1 cellular context compared by ENCODE assay signal in genomic region chr2:219058541-219059374, GRCh38.
A peak's percentile ranks its signal among the peaks of the same experiment; 100 is the strongest.
TF ChIP-seq lines count a peak whose summit lies in the region.

No MANE protein-coding gene starts in this region.

TF ChIP-seq in HepG2, 621 proteins besides CTCF, POLR2A, EP300 and RAD21 (continued from another document and continues in another):
- TF ChIP-seq ZNF468 (CRISPR knock-in tag; IDR thresholded peaks at IDR 0.05): no peak
- TF ChIP-seq ERF (CRISPR knock-in tag; IDR thresholded peaks at IDR 0.05): 0 out of 2 replicates have a peak, but pooled peaks have one; percentile 47
- TF ChIP-seq, protein P1, sequence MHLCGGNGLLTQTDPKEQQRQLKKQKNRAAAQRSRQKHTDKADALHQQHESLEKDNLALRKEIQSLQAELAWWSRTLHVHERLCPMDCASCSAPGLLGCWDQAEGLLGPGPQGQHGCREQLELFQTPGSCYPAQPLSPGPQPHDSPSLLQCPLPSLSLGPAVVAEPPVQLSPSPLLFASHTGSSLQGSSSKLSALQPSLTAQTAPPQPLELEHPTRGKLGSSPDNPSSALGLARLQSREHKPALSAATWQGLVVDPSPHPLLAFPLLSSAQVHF (CRISPR knock-in tag; IDR thresholded peaks at IDR 0.05): no peak
- TF ChIP-seq TBP (CRISPR knock-in tag; IDR thresholded peaks at IDR 0.05): no peak
- TF ChIP-seq, protein P2, sequence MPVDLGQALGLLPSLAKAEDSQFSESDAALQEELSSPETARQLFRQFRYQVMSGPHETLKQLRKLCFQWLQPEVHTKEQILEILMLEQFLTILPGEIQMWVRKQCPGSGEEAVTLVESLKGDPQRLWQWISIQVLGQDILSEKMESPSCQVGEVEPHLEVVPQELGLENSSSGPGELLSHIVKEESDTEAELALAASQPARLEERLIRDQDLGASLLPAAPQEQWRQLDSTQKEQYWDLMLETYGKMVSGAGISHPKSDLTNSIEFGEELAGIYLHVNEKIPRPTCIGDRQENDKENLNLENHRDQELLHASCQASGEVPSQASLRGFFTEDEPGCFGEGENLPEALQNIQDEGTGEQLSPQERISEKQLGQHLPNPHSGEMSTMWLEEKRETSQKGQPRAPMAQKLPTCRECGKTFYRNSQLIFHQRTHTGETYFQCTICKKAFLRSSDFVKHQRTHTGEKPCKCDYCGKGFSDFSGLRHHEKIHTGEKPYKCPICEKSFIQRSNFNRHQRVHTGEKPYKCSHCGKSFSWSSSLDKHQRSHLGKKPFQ (CRISPR knock-in tag; IDR thresholded peaks at IDR 0.05; ENCODE audit: insufficient replicate concordance): no peak
- TF ChIP-seq RCOR2 (CRISPR knock-in tag; IDR thresholded peaks at IDR 0.05): 0 out of 2 replicates have a peak, but pooled peaks have one; percentile 56
- TF ChIP-seq TOE1 (CRISPR knock-in tag; IDR thresholded peaks at IDR 0.05): no peak
- no peak; the same call in 1 of the 2 replicates for TF ChIP-seq ZMAT3 (CRISPR knock-in tag; conservative IDR thresholded peaks at IDR 0.05)
- TF ChIP-seq ZNF878 (CRISPR knock-in tag; IDR thresholded peaks at IDR 0.05): no peak
- TF ChIP-seq SKIL (CRISPR knock-in tag; IDR thresholded peaks at IDR 0.05; ENCODE audit: borderline replicate concordance): no peak
- peak; percentile 80 for TF ChIP-seq RBFOX2 (IDR thresholded peaks at IDR 0.05; ENCODE audit: low read depth, low read length)
- 0 out of 2 replicates have a peak, but pooled peaks have one; percentile 42 for TF ChIP-seq HES4 (CRISPR knock-in tag; IDR thresholded peaks at IDR 0.05; ENCODE audit: borderline replicate concordance)
- TF ChIP-seq ZNF614 (CRISPR knock-in tag; IDR thresholded peaks at IDR 0.05; ENCODE audit: borderline replicate concordance): peak; percentile 72; the same call in 1 of the 2 replicates
- TF ChIP-seq ZBTB7B (CRISPR knock-in tag; IDR thresholded peaks at IDR 0.05): peak; percentile 94
- peak; percentile 94 for TF ChIP-seq ZNF609 (CRISPR knock-in tag; IDR thresholded peaks at IDR 0.05; ENCODE audit: borderline replicate concordance)
- TF ChIP-seq NCOA1 (CRISPR knock-in tag; IDR thresholded peaks at IDR 0.05): no peak
- TF ChIP-seq HDAC6 (IDR thresholded peaks at IDR 0.05; ENCODE audit: low read depth, low read length): no peak
- no peak for TF ChIP-seq SRSF4 (IDR thresholded peaks at IDR 0.05; ENCODE audit: low read depth, low read length, poor library complexity, severe bottlenecking)
- TF ChIP-seq ELF1 (CRISPR knock-in tag; IDR thresholded peaks at IDR 0.05): no peak
- 0 out of 2 replicates have a peak, but pooled peaks have one; percentile 70 for TF ChIP-seq ZNF441 (CRISPR knock-in tag; IDR thresholded peaks at IDR 0.05; ENCODE audit: borderline replicate concordance)
- TF ChIP-seq SKI (IDR thresholded peaks at IDR 0.05; ENCODE audit: partially characterized antibody): peak; percentile 80
- no peak for TF ChIP-seq TBX3 (IDR thresholded peaks at IDR 0.05; ENCODE audit: borderline replicate concordance)
- peak; percentile 100 for TF ChIP-seq ZBED4 (CRISPR knock-in tag; IDR thresholded peaks at IDR 0.05; ENCODE audit: borderline replicate concordance)
- TF ChIP-seq ZNF138 (CRISPR knock-in tag; IDR thresholded peaks at IDR 0.05; ENCODE audit: low read depth): no peak
- no peak; the same call in 1 of the 2 replicates for TF ChIP-seq NR2F2 (IDR thresholded peaks at IDR 0.05; ENCODE audit: borderline replicate concordance, low read depth)
- TF ChIP-seq HMGA1 (CRISPR knock-in tag; conservative IDR thresholded peaks at IDR 0.05): no peak
- no peak for TF ChIP-seq ZNF33B (CRISPR knock-in tag; IDR thresholded peaks at IDR 0.05)
- no peak for TF ChIP-seq MLLT10 (CRISPR knock-in tag; IDR thresholded peaks at IDR 0.05)
- TF ChIP-seq ZNF143 (CRISPR knock-in tag; IDR thresholded peaks at IDR 0.05): no peak
- TF ChIP-seq ZNF30 (CRISPR knock-in tag; IDR thresholded peaks at IDR 0.05): no peak
- TF ChIP-seq, protein P3, sequence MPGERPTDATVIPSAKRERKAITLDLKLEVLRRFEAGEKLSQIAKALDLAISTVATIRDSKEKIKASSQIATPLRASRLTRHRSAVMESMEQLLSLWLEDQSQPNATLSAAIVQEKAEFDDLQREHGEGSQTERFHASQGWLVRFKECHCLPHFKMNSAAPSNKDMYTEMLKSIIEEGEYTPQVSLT (CRISPR knock-in tag; IDR thresholded peaks at IDR 0.05; ENCODE audit: borderline replicate concordance, low read depth): no peak; the same call in 1 of the 2 replicates
- TF ChIP-seq ZNF12 (CRISPR knock-in tag; IDR thresholded peaks at IDR 0.05): peak; percentile 32; the same call in 1 of the 2 replicates
- no peak for TF ChIP-seq ZNF251 (CRISPR knock-in tag; IDR thresholded peaks at IDR 0.05)
- TF ChIP-seq ZNF766 (CRISPR knock-in tag; IDR thresholded peaks at IDR 0.05; ENCODE audit: borderline replicate concordance): no peak
- no peak for TF ChIP-seq KLF13 (CRISPR knock-in tag; IDR thresholded peaks at IDR 0.05)
- TF ChIP-seq NPAS2 (CRISPR knock-in tag; IDR thresholded peaks at IDR 0.05; ENCODE audit: borderline replicate concordance): no peak
- TF ChIP-seq, protein P4, sequence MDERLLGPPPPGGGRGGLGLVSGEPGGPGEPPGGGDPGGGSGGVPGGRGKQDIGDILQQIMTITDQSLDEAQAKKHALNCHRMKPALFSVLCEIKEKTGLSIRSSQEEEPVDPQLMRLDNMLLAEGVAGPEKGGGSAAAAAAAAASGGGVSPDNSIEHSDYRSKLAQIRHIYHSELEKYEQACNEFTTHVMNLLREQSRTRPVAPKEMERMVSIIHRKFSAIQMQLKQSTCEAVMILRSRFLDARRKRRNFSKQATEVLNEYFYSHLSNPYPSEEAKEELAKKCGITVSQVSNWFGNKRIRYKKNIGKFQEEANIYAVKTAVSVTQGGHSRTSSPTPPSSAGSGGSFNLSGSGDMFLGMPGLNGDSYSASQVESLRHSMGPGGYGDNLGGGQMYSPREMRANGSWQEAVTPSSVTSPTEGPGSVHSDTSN (CRISPR knock-in tag; IDR thresholded peaks at IDR 0.05): no peak
- TF ChIP-seq PRPF4 (IDR thresholded peaks at IDR 0.05; ENCODE audit: low read depth, low read length, poor library complexity, severe bottlenecking): no peak
- peak; percentile 57; the same call in 1 of the 2 replicates for TF ChIP-seq BRD4 (CRISPR knock-in tag; IDR thresholded peaks at IDR 0.05)
- no peak for TF ChIP-seq TEAD2 (CRISPR knock-in tag; IDR thresholded peaks at IDR 0.05)
- no peak; the same call in 1 of the 2 replicates for TF ChIP-seq NCOR1 (IDR thresholded peaks at IDR 0.05; ENCODE audit: borderline replicate concordance, low read length)
- TF ChIP-seq ZNF773 (CRISPR knock-in tag; IDR thresholded peaks at IDR 0.05; ENCODE audit: borderline replicate concordance): no peak
- peak; percentile 66; the same call in 1 of the 2 replicates for TF ChIP-seq MAZ (IDR thresholded peaks at IDR 0.05; ENCODE audit: borderline replicate concordance, low read depth, low read length)
- TF ChIP-seq MAZ (CRISPR knock-in tag; IDR thresholded peaks at IDR 0.05; ENCODE audit: low read depth): peak; percentile 50
- peak; percentile 26; the same call in 1 of the 2 replicates for TF ChIP-seq KLF11 (CRISPR knock-in tag; IDR thresholded peaks at IDR 0.05)
- no peak for TF ChIP-seq ZNF577 (CRISPR knock-in tag; IDR thresholded peaks at IDR 0.05; ENCODE audit: borderline replicate concordance, low read depth)
- TF ChIP-seq TCF12 (IDR thresholded peaks at IDR 0.05): no peak
- peak; percentile 62; the same call in 1 of the 2 replicates for TF ChIP-seq TCF12 (CRISPR knock-in tag; IDR thresholded peaks at IDR 0.05)
- no peak for TF ChIP-seq ZNF713 (CRISPR knock-in tag; IDR thresholded peaks at IDR 0.05)
- peak; percentile 78; the same call in 1 of the 2 replicates for TF ChIP-seq ZNF782 (CRISPR knock-in tag; IDR thresholded peaks at IDR 0.05; ENCODE audit: borderline replicate concordance)
- TF ChIP-seq SYNCRIP (IDR thresholded peaks at IDR 0.05; ENCODE audit: insufficient read depth, low read depth, low read length): no peak
- peak; percentile 54 for TF ChIP-seq ZNF709 (CRISPR knock-in tag; IDR thresholded peaks at IDR 0.05)
- TF ChIP-seq ATRX (CRISPR knock-in tag; IDR thresholded peaks at IDR 0.05; ENCODE audit: borderline replicate concordance): no peak
- TF ChIP-seq HNF1B (CRISPR knock-in tag; IDR thresholded peaks at IDR 0.05): peak; percentile 99
- TF ChIP-seq FOXP1 (IDR thresholded peaks at IDR 0.05): no peak
- TF ChIP-seq FOXP1 (CRISPR knock-in tag; IDR thresholded peaks at IDR 0.05): peak; percentile 43; the same call in 1 of the 2 replicates
- TF ChIP-seq ZNF879 (CRISPR knock-in tag; IDR thresholded peaks at IDR 0.05): no peak
- no peak for TF ChIP-seq NCOA5 (CRISPR knock-in tag; IDR thresholded peaks at IDR 0.05)
- TF ChIP-seq ZNF567 (CRISPR knock-in tag; IDR thresholded peaks at IDR 0.05; ENCODE audit: borderline replicate concordance): peak; percentile 7; the same call in 1 of the 2 replicates
- no peak for TF ChIP-seq PHB2 (IDR thresholded peaks at IDR 0.05; ENCODE audit: partially characterized antibody)
